Comparison of ENCODE assay signal across 18 cellular contexts in genomic region chr5:130237721-130238120, GRCh38.
A peak's percentile ranks its signal among the peaks of the same experiment; 100 is the strongest.
DNase-seq lines count a peak whose midpoint lies in the region; ATAC-seq lines count a peak whose summit lies in the region.
"Had no signal": no experiment of that assay in that cellular context is flagged by ENCODE, and none has a peak within 500 bp of the region (broad histone marks: within the 10 kb centered on the region; RNA-seq: fewer than 3 reads in every experiment).

No MANE protein-coding gene starts in this region.

- peak; percentile 40 for DNase-seq in CD1c-positive myeloid dendritic cell (ENCODE audit: extremely low spot score)
- peak; percentile 62 for DNase-seq in Kasumi-1 (lab: John Stamatoyannopoulos, UW)
- DNase-seq in OCI-M1 (lab: John Stamatoyannopoulos, UW): peak; percentile 24
- peak; percentile 45 for DNase-seq in glomerular endothelial cell (ENCODE audit: extremely low read depth, low read depth, low spot score)
- no peak for DNase-seq in 8988T
- no peak for DNase-seq in retina
- DNase-seq: CD8-positive, alpha-beta T cell; DND-41; IMR-90; NCI-H1092 treated with DMSO at 0.1 percent for 48 hours; NCI-H146; NCI-H2029; NCI-H226; NCI-H510A treated with DMSO at 0.1 percent for 48 hours; NCI-H748 treated with DMSO at 0.1 percent for 48 hours; PC-3; Right ventricle myocardium superior had no signal

- ATAC-seq in GM19023 (IDR thresholded peaks at IDR 0.05; ENCODE audit: unreplicated experiment): no peak
- ATAC-seq: CD8-positive, alpha-beta T cell; PC-3 had no signal

Comparison
In these comparisons a context has a peak if more than half of its experiments do, and no peak if none do; other contexts are left out.
1. DNase-seq: peak in CD1c-positive myeloid dendritic cell (single experiment), Kasumi-1 (2 of 2), OCI-M1 (single experiment) and glomerular endothelial cell (single experiment); none in 8988T (single experiment) and retina (single experiment).